Comparison of ENCODE assay signal across 32 cellular contexts in genomic region chr10:75864717-75865116, GRCh38.
"Had no signal": no experiment of that assay in that cellular context is flagged by ENCODE, and none has a peak within 500 bp of the region (broad histone marks: within the 10 kb centered on the region; RNA-seq: fewer than 3 reads in every experiment).

No MANE protein-coding gene starts in this region.

- H3K9me3 ChIP-seq: adrenal gland, body of pancreas, colonic mucosa had no signal

- H3K27me3 ChIP-seq: adrenal gland, body of pancreas, colonic mucosa had no signal

- H3K4me3 ChIP-seq: adrenal gland, body of pancreas, colonic mucosa had no signal

- H3K4me3 Mint-ChIP-seq: activated CD4-positive, alpha-beta memory T cell treated with anti-CD3 and anti-CD28 coated beads for 36 hours; activated CD4-positive, alpha-beta T cell treated with anti-CD3 and anti-CD28 coated beads for 36 hours; activated CD4-positive, alpha-beta T cell treated with anti-CD3 and anti-CD28 coated beads, Interleukin-2, amount 10 ng/mL, durations not matched to agents 24 days and 14 days; activated CD8-positive, alpha-beta memory T cell treated with anti-CD3 and anti-CD28 coated beads, Interleukin-2, amount 10 ng/mL, durations not matched to agents 7 days and 5 days; activated CD8-positive, alpha-beta T cell treated with anti-CD3 and anti-CD28 coated beads, Interleukin-2, amount 10 ng/mL, durations not matched to agents 7 days and 5 days; activated naive CD4-positive, alpha-beta T cell treated with anti-CD3 and anti-CD28 coated beads for 36 hours; activated naive CD4-positive, alpha-beta T cell treated with anti-CD3 and anti-CD28 coated beads, Interleukin-2, amount 50 U/mL, for 24 hours; activated naive CD8-positive, alpha-beta T cell treated with anti-CD3 and anti-CD28 coated beads for 36 hours; activated naive CD8-positive, alpha-beta T cell treated with anti-CD3 and anti-CD28 coated beads, Interleukin-2, amount 50 U/mL, for 24 hours; activated T-helper 1 cell treated with anti-CD3 and anti-CD28 coated beads, Interleukin-12 subunit alpha, Interleukin-12 subunit beta, Interleukin-2, Interleukin-4 antibody, amounts not matched to agents 30 ng/mL and 10 ng/mL and 1 ng/mL, durations not matched to agents 14 hours and 24 hours and 36 hours; T-helper 17 cell; T-helper 2 cell treated with Interferon-gamma antibody and Interleukin-4, amounts not matched to agents 5 μg/mL and 100 μg/mL, for 36 hours had no signal

- H3K36me3 Mint-ChIP-seq: activated CD4-positive, alpha-beta memory T cell treated with anti-CD3 and anti-CD28 coated beads for 36 hours; activated CD8-positive, alpha-beta memory T cell treated with anti-CD3 and anti-CD28 coated beads, Interleukin-2, amount 10 ng/mL, durations not matched to agents 7 days and 5 days; activated naive CD4-positive, alpha-beta T cell treated with anti-CD3 and anti-CD28 coated beads, Interleukin-2, amount 50 U/mL, for 24 hours; activated naive CD8-positive, alpha-beta T cell treated with anti-CD3 and anti-CD28 coated beads for 36 hours had no signal

- H3K27ac ChIP-seq: adrenal gland, body of pancreas, colonic mucosa had no signal

- H3K4me1 Mint-ChIP-seq: activated CD4-positive, alpha-beta T cell treated with anti-CD3 and anti-CD28 coated beads for 36 hours; activated CD4-positive, alpha-beta T cell treated with anti-CD3 and anti-CD28 coated beads, Interleukin-2, amount 10 ng/mL, durations not matched to agents 24 days and 14 days; activated CD8-positive, alpha-beta memory T cell treated with anti-CD3 and anti-CD28 coated beads, Interleukin-2, amount 10 ng/mL, durations not matched to agents 7 days and 5 days; activated naive CD4-positive, alpha-beta T cell treated with anti-CD3 and anti-CD28 coated beads, Interleukin-2, amount 50 U/mL, for 24 hours; activated naive CD8-positive, alpha-beta T cell treated with anti-CD3 and anti-CD28 coated beads for 36 hours; activated naive CD8-positive, alpha-beta T cell treated with anti-CD3 and anti-CD28 coated beads, Interleukin-2, amount 50 U/mL, for 24 hours; T-helper 17 cell had no signal

- ATAC-seq: activated CD4-positive, alpha-beta T cell treated with anti-CD3 and anti-CD28 coated beads for 36 hours; activated CD8-positive, alpha-beta memory T cell treated with anti-CD3 and anti-CD28 coated beads, Interleukin-2, amount 10 ng/mL, durations not matched to agents 7 days and 5 days; activated CD8-positive, alpha-beta T cell treated with anti-CD3 and anti-CD28 coated beads, Interleukin-2, amount 10 ng/mL, durations not matched to agents 7 days and 5 days; activated naive CD8-positive, alpha-beta T cell treated with anti-CD3 and anti-CD28 coated beads, Interleukin-2, amount 50 U/mL, for 24 hours; body of pancreas; esophagus mucosa; T-helper 17 cell had no signal

- H3K9me3 Mint-ChIP-seq: activated CD4-positive, alpha-beta memory T cell treated with anti-CD3 and anti-CD28 coated beads for 36 hours; activated CD4-positive, alpha-beta T cell treated with anti-CD3 and anti-CD28 coated beads, Interleukin-2, amount 10 ng/mL, durations not matched to agents 24 days and 14 days; activated naive CD4-positive, alpha-beta T cell treated with anti-CD3 and anti-CD28 coated beads for 36 hours; activated naive CD4-positive, alpha-beta T cell treated with anti-CD3 and anti-CD28 coated beads, Interleukin-2, amount 50 U/mL, for 24 hours; activated naive CD8-positive, alpha-beta T cell treated with anti-CD3 and anti-CD28 coated beads for 36 hours; activated naive CD8-positive, alpha-beta T cell treated with anti-CD3 and anti-CD28 coated beads, Interleukin-2, amount 50 U/mL, for 24 hours; activated T-helper 1 cell treated with anti-CD3 and anti-CD28 coated beads, Interleukin-12 subunit alpha, Interleukin-12 subunit beta, Interleukin-2, Interleukin-4 antibody, amounts not matched to agents 30 ng/mL and 10 ng/mL and 1 ng/mL, durations not matched to agents 14 hours and 24 hours and 36 hours; activated T-helper 2 cell treated with anti-CD3 and anti-CD28 coated beads, Interferon-gamma antibody, Interleukin-2, Interleukin-4, amounts not matched to agents 10 μg/mL and 5 μg/mL and 100 μg/mL, durations not matched to agents 14 hours and 24 hours and 36 hours; T-helper 2 cell treated with Interferon-gamma antibody and Interleukin-4, amounts not matched to agents 5 μg/mL and 100 μg/mL, for 36 hours had no signal

- H3K36me3 ChIP-seq: adrenal gland, colonic mucosa had no signal

- H3K4me1 ChIP-seq: adrenal gland, body of pancreas, colonic mucosa had no signal

- DNase-seq: activated CD4-positive, alpha-beta memory T cell treated with anti-CD3 and anti-CD28 coated beads for 36 hours; activated CD4-positive, alpha-beta T cell treated with anti-CD3 and anti-CD28 coated beads for 36 hours; activated CD4-positive, alpha-beta T cell treated with anti-CD3 and anti-CD28 coated beads, Interleukin-2, amount 10 ng/mL, durations not matched to agents 24 days and 14 days; activated CD4-positive, CD25-positive, alpha-beta regulatory T cell; activated CD4-positive, CD25-positive, alpha-beta regulatory T cell treated with anti-CD3 and anti-CD28 coated beads, Interleukin-2, amount 50 U/mL, for 72 hours; activated CD8-positive, alpha-beta memory T cell treated with anti-CD3 and anti-CD28 coated beads, Interleukin-2, amount 10 ng/mL, durations not matched to agents 7 days and 5 days; activated CD8-positive, alpha-beta memory T cell treated with anti-CD3 and anti-CD28 coated beads, Interleukin-2, amount 50 U/mL, for 4 hours; activated CD8-positive, alpha-beta T cell treated with anti-CD3 and anti-CD28 coated beads, Interleukin-2, amount 10 ng/mL, durations not matched to agents 7 days and 5 days; activated effector memory CD4-positive, alpha-beta T cell treated with anti-CD3 and anti-CD28 coated beads, Interleukin-2, amount 50 U/mL, for 16 hours; activated naive CD4-positive, alpha-beta T cell treated with anti-CD3 and anti-CD28 coated beads for 36 hours; activated naive CD8-positive, alpha-beta T cell treated with anti-CD3 and anti-CD28 coated beads for 36 hours; activated naive CD8-positive, alpha-beta T cell treated with anti-CD3 and anti-CD28 coated beads, Interleukin-2, amount 50 U/mL, for 24 hours; activated T-cell treated with anti-CD3 and anti-CD28 coated beads, Interleukin-2, amount 50 U/mL, for 1 hour; activated T-cell treated with anti-CD3 and anti-CD28 coated beads, Interleukin-2, amount 50 U/mL, for 48 hours; adrenal gland; amygdala; aorta; body of pancreas; central memory CD4-positive, alpha-beta T cell; cerebellar nuclear complex; colonic mucosa; effector CD8-positive, alpha-beta T cell; foreskin fibroblast; head of caudate nucleus; T-helper 1 cell; T-helper 17 cell; T1000 had no signal

- H3K27ac Mint-ChIP-seq: activated CD4-positive, alpha-beta memory T cell treated with anti-CD3 and anti-CD28 coated beads for 36 hours; activated CD4-positive, alpha-beta T cell treated with anti-CD3 and anti-CD28 coated beads for 36 hours; activated CD4-positive, alpha-beta T cell treated with anti-CD3 and anti-CD28 coated beads, Interleukin-2, amount 10 ng/mL, durations not matched to agents 24 days and 14 days; activated CD8-positive, alpha-beta memory T cell treated with anti-CD3 and anti-CD28 coated beads, Interleukin-2, amount 10 ng/mL, durations not matched to agents 7 days and 5 days; activated CD8-positive, alpha-beta T cell treated with anti-CD3 and anti-CD28 coated beads, Interleukin-2, amount 10 ng/mL, durations not matched to agents 7 days and 5 days; activated naive CD4-positive, alpha-beta T cell treated with anti-CD3 and anti-CD28 coated beads for 36 hours; activated naive CD4-positive, alpha-beta T cell treated with anti-CD3 and anti-CD28 coated beads, Interleukin-2, amount 50 U/mL, for 24 hours; activated naive CD8-positive, alpha-beta T cell treated with anti-CD3 and anti-CD28 coated beads for 36 hours; activated naive CD8-positive, alpha-beta T cell treated with anti-CD3 and anti-CD28 coated beads, Interleukin-2, amount 50 U/mL, for 24 hours; activated T-helper 1 cell treated with anti-CD3 and anti-CD28 coated beads, Interleukin-12 subunit alpha, Interleukin-12 subunit beta, Interleukin-2, Interleukin-4 antibody, amounts not matched to agents 30 ng/mL and 10 ng/mL and 1 ng/mL, durations not matched to agents 14 hours and 24 hours and 36 hours; activated T-helper 2 cell treated with anti-CD3 and anti-CD28 coated beads, Interferon-gamma antibody, Interleukin-2, Interleukin-4, amounts not matched to agents 10 μg/mL and 5 μg/mL and 100 μg/mL, durations not matched to agents 14 hours and 24 hours and 36 hours; T-helper 17 cell; T-helper 2 cell treated with Interferon-gamma antibody and Interleukin-4, amounts not matched to agents 5 μg/mL and 100 μg/mL, for 36 hours had no signal

- H3K27me3 Mint-ChIP-seq: activated CD4-positive, alpha-beta memory T cell treated with anti-CD3 and anti-CD28 coated beads for 36 hours; activated CD4-positive, alpha-beta T cell treated with anti-CD3 and anti-CD28 coated beads for 36 hours; activated CD4-positive, alpha-beta T cell treated with anti-CD3 and anti-CD28 coated beads, Interleukin-2, amount 10 ng/mL, durations not matched to agents 24 days and 14 days; activated CD8-positive, alpha-beta memory T cell treated with anti-CD3 and anti-CD28 coated beads, Interleukin-2, amount 10 ng/mL, durations not matched to agents 7 days and 5 days; activated naive CD4-positive, alpha-beta T cell treated with anti-CD3 and anti-CD28 coated beads, Interleukin-2, amount 50 U/mL, for 24 hours had no signal
